Comparison of ENCODE assay signal across 1 cellular context in genomic region chr9:89467278-89467625, GRCh38.
TF ChIP-seq lines count a peak whose summit lies in the region.

No MANE protein-coding gene starts in this region.

TF ChIP-seq in GM12878, 131 proteins besides CTCF, POLR2A, EP300 and RAD21 (continued from another document):
- TF ChIP-seq E2F8 (IDR thresholded peaks at IDR 0.05; ENCODE audit: low read depth, partially characterized antibody) (no peak), RELB (IDR thresholded peaks at IDR 0.05; ENCODE audit: low read depth) (0 out of 2 replicates have a peak, but pooled peaks have one; percentile 53), HDAC2 (IDR thresholded peaks at IDR 0.05) (no peak)
